Comparison of ENCODE assay signal across 19 cellular contexts in genomic region chr9:114071197-114071795, GRCh38. TPM values are rescaled to one million over a fixed set of nuclear protein-coding genes. Genes with fewer than 3 reads are reported as not detected.
A peak's percentile ranks its signal among the peaks of the same experiment; 100 is the strongest.
DNase-seq lines count a peak whose midpoint lies in the region; ATAC-seq, FAIRE-seq and TF ChIP-seq lines count a peak whose summit lies in the region.
"Had no signal": no experiment of that assay in that cellular context is flagged by ENCODE, and none has a peak within 500 bp of the region (broad histone marks: within the 10 kb centered on the region; RNA-seq: fewer than 3 reads in every experiment).

No MANE protein-coding gene starts in this region.

- H3K4me2 ChIP-seq in keratinocyte (ENCODE audit: control insufficient read depth, extremely low read depth, insufficient read depth, low read depth, low read length), result peak overlapping the region; percentile 29

- no peak overlapping the region for H3K4me3 Mint-ChIP-seq in progenitor cell of endocrine pancreas (ENCODE audit: low read depth)
- H3K4me3 Mint-ChIP-seq: CD4-positive, CD25-positive, alpha-beta regulatory T cell; H9; HFFc6 had no signal

- H3K9me3 ChIP-seq in RWPE2 (ENCODE audit: severe bottlenecking) (no peaks in the 10 kb centered on the region), keratinocyte (ENCODE audit: control insufficient read depth, low read depth, low read length) (no peaks in the 10 kb centered on the region)
- H3K9me3 ChIP-seq: BE2C, SJSA1 had no signal

- H3K36me3 Mint-ChIP-seq in progenitor cell of endocrine pancreas (ENCODE audit: insufficient read depth), result peaks cover 37% of the 10 kb centered on the region
- H3K36me3 Mint-ChIP-seq: CD4-positive, CD25-positive, alpha-beta regulatory T cell had no signal

- H3K9me3 Mint-ChIP-seq in progenitor cell of endocrine pancreas (ENCODE audit: low read depth), result no peaks in the 10 kb centered on the region
- H3K9me3 Mint-ChIP-seq: H9, HFFc6 had no signal

- H3K27me3 ChIP-seq in RWPE2 (ENCODE audit: insufficient read depth, poor library complexity, severe bottlenecking), result no peaks in the 10 kb centered on the region
- peaks cover 21% of the 10 kb centered on the region for H3K27me3 ChIP-seq in keratinocyte (ENCODE audit: control insufficient read depth, extremely low read depth, insufficient read depth, low read length)
- H3K27me3 ChIP-seq: BE2C, SJSA1 had no signal

- 0 out of 3 replicates have a peak, but pooled peaks have one; percentile 33 for ATAC-seq in RWPE2 (ENCODE audit: low read depth)
- no peak for ATAC-seq in GM21576 (IDR thresholded peaks at IDR 0.05; ENCODE audit: unreplicated experiment)

- no peak overlapping the region for H3K4me3 ChIP-seq in RWPE2 (ENCODE audit: severe bottlenecking)
- H3K4me3 ChIP-seq in keratinocyte (ENCODE audit: control insufficient read depth in 2 of 3, extremely low read depth in 1 of 3, insufficient read depth in 2 of 3, low read depth in 1 of 3, low read length in 3 of 3), result no peak overlapping the region
- H3K4me3 ChIP-seq: SJSA1 had no signal

- H2AFZ ChIP-seq in keratinocyte (ENCODE audit: control insufficient read depth, low read length), result no peak overlapping the region

- peak overlapping the region; percentile 49 for H3K27ac Mint-ChIP-seq in progenitor cell of endocrine pancreas
- H3K27ac Mint-ChIP-seq: CD4-positive, CD25-positive, alpha-beta regulatory T cell; HFFc6 had no signal

- FAIRE-seq in keratinocyte (lab: Jason Lieb, UNC), result no peak

- TF ChIP-seq CTCF in 22Rv1 (IDR thresholded peaks at IDR 0.05) (no peak), RWPE2 (IDR thresholded peaks at IDR 0.05; ENCODE audit: poor library complexity, severe bottlenecking) (no peak), keratinocyte (optimal IDR thresholded peaks at IDR 0.05 in 1 of 3, IDR thresholded peaks at IDR 0.05 in 1 of 3, conservative IDR thresholded peaks at IDR 0.05 in 1 of 3; ENCODE audit: extremely low read depth in 1 of 3, insufficient read depth in 2 of 3, low read length in 3 of 3) (no peak), progenitor cell of endocrine pancreas (IDR thresholded peaks at IDR 0.05; ENCODE audit: unreplicated experiment) (no peak)

- H3K27ac ChIP-seq in 22Rv1 (peak overlapping the region; percentile 81), RWPE2 (ENCODE audit: poor library complexity, severe bottlenecking) (no peak overlapping the region), keratinocyte (ENCODE audit: control insufficient read depth, insufficient read depth, low read length) (no peak overlapping the region)
- H3K27ac ChIP-seq: SJSA1 had no signal

- H3K27me3 Mint-ChIP-seq in progenitor cell of endocrine pancreas, result no peaks in the 10 kb centered on the region

- peaks cover 19% of the 10 kb centered on the region for H3K4me1 Mint-ChIP-seq in progenitor cell of endocrine pancreas (ENCODE audit: low read depth)
- H3K4me1 Mint-ChIP-seq: CD4-positive, CD25-positive, alpha-beta regulatory T cell had no signal

- H4K20me1 ChIP-seq in keratinocyte (ENCODE audit: control insufficient read depth, extremely low read depth, insufficient read depth, low read length), result no peaks in the 10 kb centered on the region

- DNase-seq in RWPE2 (ENCODE audit: low spot score) (no peak), keratinocyte (ENCODE audit: low read depth, low spot score) (no peak), progenitor cell of endocrine pancreas (ENCODE audit: low spot score, unreplicated experiment) (no peak), NCI-H2029 treated with DMSO at 0.1 percent for 48 hours (lab: John Stamatoyannopoulos, UW) (no peak), NOMO-1 (lab: John Stamatoyannopoulos, UW; ENCODE audit: unreplicated experiment in 2 of 2) (no peak)
- DNase-seq: BE2C; CD4-positive, CD25-positive, alpha-beta regulatory T cell; EL; H9; HFFc6; KG1; MV-4-11; NCI-H187; NCI-H748 treated with DMSO at 0.1 percent for 48 hours had no signal

- dilution Hi-C loops in keratinocyte (cut with MboI; ENCODE audit: extremely low pct_ligation_motif_present, low sequenced_read_pairs), result no loop called here

- no peaks in the 10 kb centered on the region for H3K79me2 ChIP-seq in keratinocyte (ENCODE audit: control insufficient read depth, insufficient read depth, low read length)

- H3K36me3 ChIP-seq in RWPE2 (ENCODE audit: low read depth) (no peaks in the 10 kb centered on the region), keratinocyte (ENCODE audit: control insufficient read depth in 2 of 2, extremely low read depth in 1 of 2, insufficient read depth in 2 of 2, low read length in 2 of 2) (no peaks in the 10 kb centered on the region)
- H3K36me3 ChIP-seq: BE2C, SJSA1 had no signal

- H3K9me1 ChIP-seq in keratinocyte (ENCODE audit: control insufficient read depth, extremely low read depth, insufficient read depth, low read length), result no peaks in the 10 kb centered on the region

- no peaks in the 10 kb centered on the region for H3K4me1 ChIP-seq in RWPE2 (ENCODE audit: insufficient read depth, poor library complexity, severe bottlenecking)
- H3K4me1 ChIP-seq in keratinocyte (ENCODE audit: control insufficient read depth, extremely low read depth, insufficient read depth, low read length), result peaks cover 4% of the 10 kb centered on the region
- H3K4me1 ChIP-seq: BE2C, SJSA1 had no signal

- H3K9ac ChIP-seq in keratinocyte (ENCODE audit: control insufficient read depth, extremely low read depth, insufficient read depth, low read length), result no peak overlapping the region

RNA-seq across cellular contexts. Expression of gene AMBP, which starts 6.8 kb away (rescaled TPM):
- not detected in 3 replicates for polyA plus RNA-seq in keratinocyte
- polyA plus RNA-seq in keratinocyte (2011; ENCODE audit: low read depth), result 0.34 TPM
- polyA plus RNA-seq in keratinocyte (2011; cell fraction: cytosol; rRNA removed), result not detected in 2 replicates
- not detected in 2 replicates for polyA plus RNA-seq in keratinocyte (2011; cell fraction: nucleus; rRNA removed)
- 0.11 TPM in 1 of 2 replicates, not detected in the other for polyA plus RNA-seq in keratinocyte (2012; ENCODE audit: low replicate concordance)
- not detected in 3 replicates for polyA minus RNA-seq in keratinocyte
- polyA minus RNA-seq in keratinocyte (2011; cell fraction: cytosol; rRNA and poly(A)+ RNA removed), result not detected
- not detected in 2 replicates for polyA minus RNA-seq in keratinocyte (2011; cell fraction: nucleus; rRNA and poly(A)+ RNA removed)
- 678 and 717 TPM in 2 replicates for total RNA-seq in progenitor cell of endocrine pancreas
- total RNA-seq: A673; CD4-positive, CD25-positive, alpha-beta regulatory T cell; HFFc6 had no signal
- polyA plus RNA-seq: CD4-positive, CD25-positive, alpha-beta regulatory T cell had no signal

RNA-seq across cellular contexts. Expression of gene KIF12, which starts 27.8 kb away (rescaled TPM):
- 1.3 to 2.3 TPM (median 1.5 TPM) in 3 replicates for polyA plus RNA-seq in keratinocyte
- 0.22 TPM for polyA plus RNA-seq in keratinocyte (2011; ENCODE audit: low read depth)
- 0.83 and 1.1 TPM in 2 replicates for polyA plus RNA-seq in keratinocyte (2011; cell fraction: cytosol; rRNA removed)
- polyA plus RNA-seq in keratinocyte (2011; cell fraction: nucleus; rRNA removed), result 3.9 and 6.8 TPM in 2 replicates
- 0.17 and 3.0 TPM in 2 replicates for polyA plus RNA-seq in keratinocyte (2012; ENCODE audit: low replicate concordance)
- polyA minus RNA-seq in keratinocyte, result 0.32 to 3.0 TPM (median 0.33 TPM) in 3 replicates
- 2.1 TPM for polyA minus RNA-seq in keratinocyte (2011; cell fraction: cytosol; rRNA and poly(A)+ RNA removed)
- polyA minus RNA-seq in keratinocyte (2011; cell fraction: nucleus; rRNA and poly(A)+ RNA removed), result 2.3 and 2.4 TPM in 2 replicates
- total RNA-seq in progenitor cell of endocrine pancreas, result 166 and 176 TPM in 2 replicates
- total RNA-seq: A673; CD4-positive, CD25-positive, alpha-beta regulatory T cell; HFFc6; HT1080 had no signal
- polyA plus RNA-seq: CD4-positive, CD25-positive, alpha-beta regulatory T cell had no signal
